Comparison of ENCODE assay signal across 1 cellular context in genomic region chr1:209733409-209734192, GRCh38.
TF ChIP-seq lines count a peak whose summit lies in the region.

No MANE protein-coding gene starts in this region.

TF ChIP-seq in IMR-90, 13 proteins besides CTCF, POLR2A, EP300 and RAD21:
- 0 out of 2 replicates have a peak, but pooled peaks have one; percentile 27 for TF ChIP-seq CEBPB (IDR thresholded peaks at IDR 0.05; ENCODE audit: low read depth, low read length)
- no peak for TF ChIP-seq MAZ (IDR thresholded peaks at IDR 0.05; ENCODE audit: borderline replicate concordance, low read depth, low read length)
